Comparison of ENCODE assay signal across 15 cellular contexts in the genomic region with DNA sequence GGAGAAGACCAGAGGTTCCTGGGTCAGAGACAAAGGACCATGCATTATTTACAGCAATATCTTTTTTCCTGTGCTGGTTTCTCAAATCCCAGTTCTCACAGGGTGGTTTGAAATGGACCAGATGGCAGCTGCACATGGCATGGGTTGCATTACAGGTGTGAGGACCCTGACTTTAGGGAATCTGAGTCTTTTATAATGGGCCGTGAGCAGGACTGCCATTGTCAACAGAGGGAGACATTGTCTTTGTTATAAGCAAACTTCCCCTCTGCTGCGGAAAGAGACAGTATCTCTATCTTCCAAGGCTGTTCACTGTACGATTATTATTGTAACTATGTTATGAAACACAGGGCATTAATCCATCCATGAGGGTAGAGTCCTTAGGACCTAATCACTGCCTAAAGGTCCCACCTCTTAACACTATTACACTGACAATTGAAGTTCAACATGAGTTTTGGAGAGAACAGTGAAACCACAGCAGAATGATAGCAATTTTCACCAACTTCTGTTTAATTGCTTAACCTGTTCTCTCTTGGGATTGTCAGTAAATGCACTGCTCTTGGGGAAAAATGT.
DNase-seq lines count a peak whose midpoint lies in the region; ATAC-seq and TF ChIP-seq lines count a peak whose summit lies in the region.
"Had no signal": no experiment of that assay in that cellular context is flagged by ENCODE, and none has a peak within 500 bp of the region (broad histone marks: within the 10 kb centered on the region; RNA-seq: fewer than 3 reads in every experiment).

No MANE protein-coding gene starts in this region.

- H3K79me2 ChIP-seq in OCI-LY3 (ENCODE audit: low read length) = no peaks in the 10 kb centered on the region

- no peak overlapping the region for H3K9ac ChIP-seq in OCI-LY3 (ENCODE audit: low read length)
- H3K9ac ChIP-seq: BLaER1 treated with 17β-estradiol and CSF1 and Interleukin-3, amounts not matched to agents 10 nM and 100 nM had no signal

- H2AFZ ChIP-seq in OCI-LY3 (ENCODE audit: low read depth, low read length) = no peak overlapping the region

- DNase-seq in left ventricle myocardium inferior (no peak), right cardiac atrium (no peak), dermis blood vessel endothelial cell (peak; percentile 58)
- DNase-seq: amygdala; effector memory CD4-positive, alpha-beta T cell; NCI-H1694 treated with DMSO at 0.1 percent for 48 hours; RPMI8226; stimulated activated CD4-positive, alpha-beta T cell treated with anti-CD3 and anti-CD28 coated beads, Interleukin-4, amount 100 ng/mL, for 1 hour; stimulated activated naive CD4-positive, alpha-beta T cell had no signal

- TF ChIP-seq CTCF in left ventricle myocardium inferior (IDR thresholded peaks at IDR 0.05; ENCODE audit: borderline replicate concordance) (peak; percentile 37), OCI-LY3 (IDR thresholded peaks at IDR 0.05; ENCODE audit: low read depth, low read length) (peak; percentile 57)

- no peak overlapping the region for H3K27ac ChIP-seq in left ventricle myocardium inferior (replicated peaks)
- H3K27ac ChIP-seq in right cardiac atrium (ENCODE audit: low read length) = no peak overlapping the region
- no peak overlapping the region for H3K27ac ChIP-seq in OCI-LY3 (ENCODE audit: low read length)
- H3K27ac ChIP-seq: BLaER1 treated with 17β-estradiol and CSF1 and Interleukin-3, amounts not matched to agents 10 nM and 100 nM had no signal

- no peaks in the 10 kb centered on the region for H3K27me3 ChIP-seq in left ventricle myocardium inferior (ENCODE audit: low read depth)
- H3K27me3 ChIP-seq in right cardiac atrium (ENCODE audit: control insufficient read depth, insufficient read depth) = no peaks in the 10 kb centered on the region
- H3K27me3 ChIP-seq in OCI-LY3 (ENCODE audit: low read depth, low read length) = no peaks in the 10 kb centered on the region
- H3K27me3 ChIP-seq: BLaER1 treated with 17β-estradiol and CSF1 and Interleukin-3, amounts not matched to agents 10 nM and 100 nM had no signal

- H3K36me3 ChIP-seq in left ventricle myocardium inferior (no peaks in the 10 kb centered on the region), OCI-LY3 (replicated peaks; ENCODE audit: low read depth, low read length) (no peaks in the 10 kb centered on the region)
- H3K36me3 ChIP-seq: BLaER1 treated with 17β-estradiol and CSF1 and Interleukin-3, amounts not matched to agents 10 nM and 100 nM had no signal

- ATAC-seq in right cardiac atrium = no peak
- no peak for ATAC-seq in GM18505 (IDR thresholded peaks at IDR 0.05; ENCODE audit: unreplicated experiment)
- ATAC-seq in GM19351 (IDR thresholded peaks at IDR 0.05; ENCODE audit: unreplicated experiment) = no peak
- no peak for ATAC-seq in HG03159 (IDR thresholded peaks at IDR 0.05; ENCODE audit: unreplicated experiment)
- no peak for ATAC-seq in HG02840 (IDR thresholded peaks at IDR 0.05; ENCODE audit: low FRiP score, unreplicated experiment)

- H3K4me3 ChIP-seq in left ventricle myocardium inferior (no peak overlapping the region), right cardiac atrium (ENCODE audit: low read length) (no peak overlapping the region), OCI-LY3 (ENCODE audit: low read length) (no peak overlapping the region)
- H3K4me3 ChIP-seq: BLaER1 treated with 17β-estradiol and CSF1 and Interleukin-3, amounts not matched to agents 10 nM and 100 nM had no signal

- H3K4me1 ChIP-seq in left ventricle myocardium inferior = peaks cover 13% of the 10 kb centered on the region
- H3K4me1 ChIP-seq in right cardiac atrium (ENCODE audit: control insufficient read depth, insufficient read depth, low read length) = no peaks in the 10 kb centered on the region
- no peaks in the 10 kb centered on the region for H3K4me1 ChIP-seq in OCI-LY3 (ENCODE audit: low read length)
- H3K4me1 ChIP-seq: BLaER1 treated with 17β-estradiol and CSF1 and Interleukin-3, amounts not matched to agents 10 nM and 100 nM had no signal

- no peak for TF ChIP-seq POLR2A in GM18505 (IDR thresholded peaks at IDR 0.05; ENCODE audit: borderline replicate concordance, extremely low read depth, insufficient read depth, insufficient read length)

- H3K9me3 ChIP-seq in left ventricle myocardium inferior (replicated peaks) = no peaks in the 10 kb centered on the region
- no peaks in the 10 kb centered on the region for H3K9me3 ChIP-seq in right cardiac atrium (ENCODE audit: control insufficient read depth, low read length)
- H3K9me3 ChIP-seq in OCI-LY3 (ENCODE audit: insufficient read depth, low read length) = no peaks in the 10 kb centered on the region

- intact Hi-C loops in left ventricle myocardium inferior (cut with micrococcal nuclease) = no loop called here
- intact Hi-C loops in right cardiac atrium (cut with DNase I) = no loop called here

- no peaks in the 10 kb centered on the region for H4K20me1 ChIP-seq in OCI-LY3 (ENCODE audit: insufficient read depth, low read length)
- H4K20me1 ChIP-seq: BLaER1 treated with 17β-estradiol and CSF1 and Interleukin-3, amounts not matched to agents 10 nM and 100 nM had no signal

- WGBS in right cardiac atrium = 70% methylated on average over 3 of the region's 3 CpGs

- H3K4me2 ChIP-seq in OCI-LY3 (ENCODE audit: low read length) = no peak overlapping the region
- H3K4me2 ChIP-seq: BLaER1 treated with 17β-estradiol and CSF1 and Interleukin-3, amounts not matched to agents 10 nM and 100 nM had no signal
